20 cellular contexts compared by ENCODE assay signal in the genomic region with DNA sequence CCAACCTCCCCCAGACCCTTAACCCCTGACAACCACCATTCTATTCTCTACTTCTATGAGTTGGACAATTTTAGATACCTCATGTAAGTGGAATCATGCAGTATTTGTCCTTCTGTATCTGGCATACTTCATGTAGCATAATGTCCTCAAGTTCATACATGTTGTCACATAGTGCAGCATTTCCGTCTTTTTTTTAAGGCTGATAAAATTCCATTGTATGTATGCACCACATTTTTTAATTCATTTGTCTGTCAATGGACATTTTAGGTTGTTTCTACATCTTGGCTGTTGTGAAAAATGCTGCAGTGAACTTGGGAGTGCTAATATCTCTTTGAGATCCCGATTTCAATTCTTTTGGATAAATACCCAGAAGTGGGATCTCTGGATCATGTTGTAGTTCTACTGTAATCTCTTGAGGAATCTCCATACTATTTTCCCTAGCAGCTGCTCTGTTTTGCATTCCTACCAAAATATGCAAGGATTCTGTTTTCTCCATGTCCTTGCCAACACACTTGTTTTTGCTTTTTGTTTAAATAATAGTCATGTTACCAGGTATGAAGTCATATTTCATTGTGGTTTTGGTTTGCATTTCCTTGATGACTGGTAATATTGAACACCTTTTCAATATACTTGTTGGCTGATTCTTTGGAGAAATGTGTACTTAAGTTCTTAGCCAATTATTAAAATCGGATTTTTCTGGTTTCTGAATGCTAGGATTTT. TPM values are rescaled to one million over a fixed set of nuclear protein-coding genes. Genes with fewer than 3 reads are reported as not detected.
A peak's percentile ranks its signal among the peaks of the same experiment; 100 is the strongest.
DNase-seq lines count a peak whose midpoint lies in the region; ATAC-seq and TF ChIP-seq lines count a peak whose summit lies in the region.
"Had no signal": no experiment of that assay in that cellular context is flagged by ENCODE, and none has a peak within 500 bp of the region (broad histone marks: within the 10 kb centered on the region; RNA-seq: fewer than 3 reads in every experiment).

No MANE protein-coding gene starts in this region.

- no peak overlapping the region for H2BK20ac ChIP-seq in IMR-90 (ENCODE audit: low read depth, low read length)

- no peak overlapping the region for H4K5ac ChIP-seq in IMR-90 (ENCODE audit: low read depth, low read length)

- no peaks in the 10 kb centered on the region for H3K27me3 Mint-ChIP-seq in chondrocyte (ENCODE audit: low read depth)
- H3K27me3 Mint-ChIP-seq: activated CD8-positive, alpha-beta T cell treated with anti-CD3 and anti-CD28 coated beads for 36 hours had no signal

- H3K4me1 Mint-ChIP-seq in chondrocyte (ENCODE audit: low read depth), result peaks cover 11% of the 10 kb centered on the region
- H3K4me1 Mint-ChIP-seq: natural killer cell had no signal

- CTCF ChIA-PET in IMR-90 (lab: Yijun Ruan, JAX), result no interaction called here

- WGBS in IMR-90 (ENCODE audit: extremely low coverage in 2 of 2, insufficient read length in 1 of 2), 2 experiments, result no CpG with 5 or more reads among the region's 3 CpGs
- WGBS in mesenchymal stem cell, result no CpG with 5 or more reads among the region's 3 CpGs

- intact Hi-C loops in IMR-90 (cut with micrococcal nuclease), result no loop called here
- intact Hi-C loops in colonic mucosa (cut with DNase I), result no loop called here

- H3K23ac ChIP-seq in IMR-90 (ENCODE audit: low read depth, low read length) (no peak overlapping the region), mesenchymal stem cell (ENCODE audit: low read length in 2 of 2) (no peak overlapping the region)

- no peak for TF ChIP-seq RAD21 in IMR-90 (IDR thresholded peaks at IDR 0.05; ENCODE audit: low read length)

- no peak overlapping the region for H3K9ac ChIP-seq in IMR-90 (ENCODE audit: low read depth, low read length)
- peak overlapping the region; percentile 33 for H3K9ac ChIP-seq in mesenchymal stem cell (ENCODE audit: low read length)
- no peak overlapping the region for H3K9ac ChIP-seq in colonic mucosa (ENCODE audit: low read depth in 2 of 2, low read length in 2 of 2)

- no peak overlapping the region for H3K27ac ChIP-seq in IMR-90 (ENCODE audit: insufficient read depth, low read length)
- no peak overlapping the region for H3K27ac ChIP-seq in mesenchymal stem cell (ENCODE audit: low read length, poor library complexity, severe bottlenecking)
- H3K27ac ChIP-seq in colonic mucosa, result no peak overlapping the region
- H3K27ac ChIP-seq: left lung, RWPE1 had no signal

- H4K91ac ChIP-seq in IMR-90 (ENCODE audit: insufficient read depth, low read depth, low read length) (no peak overlapping the region), mesenchymal stem cell (ENCODE audit: low read length) (no peak overlapping the region)

- no peaks in the 10 kb centered on the region for H3K9me3 Mint-ChIP-seq in chondrocyte (ENCODE audit: low read depth)
- H3K9me3 Mint-ChIP-seq: activated CD8-positive, alpha-beta T cell treated with anti-CD3 and anti-CD28 coated beads for 36 hours; activated T-cell treated with anti-CD3 and anti-CD28 coated beads, Interleukin-2, amount 50 U/mL, for 72 hours; natural killer cell had no signal

- no peak overlapping the region for H3K4me3 Mint-ChIP-seq in chondrocyte (ENCODE audit: unreplicated experiment)
- H3K4me3 Mint-ChIP-seq: activated CD8-positive, alpha-beta T cell treated with anti-CD3 and anti-CD28 coated beads for 36 hours; activated T-cell treated with anti-CD3 and anti-CD28 coated beads, Interleukin-2, amount 50 U/mL, for 72 hours; natural killer cell had no signal

- H2AK5ac ChIP-seq in IMR-90 (ENCODE audit: low read depth, low read length) (no peak overlapping the region), mesenchymal stem cell (ENCODE audit: low read length, severe bottlenecking) (no peak overlapping the region)

- no peaks in the 10 kb centered on the region for H3K27me3 ChIP-seq in IMR-90 (ENCODE audit: control insufficient read depth, insufficient read depth, low read length)
- H3K27me3 ChIP-seq in mesenchymal stem cell (ENCODE audit: control insufficient read depth in 1 of 2, insufficient read depth in 1 of 2, low read length in 2 of 2), result no peaks in the 10 kb centered on the region
- no peaks in the 10 kb centered on the region for H3K27me3 ChIP-seq in colonic mucosa
- H3K27me3 ChIP-seq: BE2C, left lung had no signal

- H3K36me3 ChIP-seq in IMR-90 (ENCODE audit: control insufficient read depth, insufficient read depth, low read length) (peaks cover 10% of the 10 kb centered on the region), mesenchymal stem cell (ENCODE audit: control insufficient read depth in 1 of 2, insufficient read depth in 2 of 2, low read depth in 1 of 2, low read length in 2 of 2) (peaks cover 1 to 84% of the 10 kb centered on the region in 2 experiments), colonic mucosa (no peaks in the 10 kb centered on the region)
- H3K36me3 ChIP-seq: BE2C had no signal

- no peak overlapping the region for H2BK5ac ChIP-seq in IMR-90 (ENCODE audit: low read depth, low read length, poor library complexity, severe bottlenecking)
- H2BK5ac ChIP-seq in mesenchymal stem cell (ENCODE audit: low read depth, low read length, poor library complexity, severe bottlenecking), result no peak overlapping the region

- no peak overlapping the region for H2AK9ac ChIP-seq in IMR-90 (replicated peaks; ENCODE audit: low read depth, low read length, poor library complexity)

- dilution Hi-C loops in IMR-90 (cut with HindIII; ENCODE audit: low sequenced_read_pairs, unreplicated experiment), result no loop called here

- ATAC-seq in IMR-90 (ENCODE audit: low read depth) (peak; percentile 65), HG02642 (IDR thresholded peaks at IDR 0.05; ENCODE audit: poor library complexity, unreplicated experiment) (no peak)
- ATAC-seq: activated CD8-positive, alpha-beta T cell treated with anti-CD3 and anti-CD28 coated beads for 36 hours; activated T-cell treated with anti-CD3 and anti-CD28 coated beads, Interleukin-2, amount 50 U/mL, for 72 hours; esophagus mucosa; left lung; natural killer cell had no signal

- BruUV-seq in IMR-90 (replicated peaks; lab: Mats Ljungman, UMichigan), result no TSS peak

- H3K9me3 ChIP-seq in IMR-90 (ENCODE audit: control insufficient read depth, insufficient read depth, low read length), result no peaks in the 10 kb centered on the region
- H3K9me3 ChIP-seq in mesenchymal stem cell (ENCODE audit: control insufficient read depth, low read length), result no peaks in the 10 kb centered on the region
- H3K9me3 ChIP-seq in colonic mucosa, result no peaks in the 10 kb centered on the region
- H3K9me3 ChIP-seq: BE2C, left lung had no signal

- TF ChIP-seq CTCF in AG09319 (IDR thresholded peaks at IDR 0.05; ENCODE audit: low read depth, low read length) (no peak), IMR-90 (conservative IDR thresholded peaks at IDR 0.05; ENCODE audit: low read depth, low read length) (no peak), chondrocyte (IDR thresholded peaks at IDR 0.05) (no peak), colonic mucosa (IDR thresholded peaks at IDR 0.05) (no peak)

- H3K4me2 ChIP-seq in IMR-90 (ENCODE audit: low read depth, low read length) (peak overlapping the region; percentile 45; the same call in 1 of the 2 replicates), mesenchymal stem cell (ENCODE audit: low read length, poor library complexity, severe bottlenecking) (no peak overlapping the region)

- H3K18ac ChIP-seq in IMR-90 (ENCODE audit: low read depth, low read length) (peak overlapping the region; percentile 29; the same call in 1 of the 2 replicates), mesenchymal stem cell (ENCODE audit: low read depth in 1 of 2, low read length in 2 of 2) (no peak overlapping the region)

- H3K79me1 ChIP-seq in IMR-90 (ENCODE audit: low read depth in 1 of 2, low read length in 2 of 2), result no peaks in the 10 kb centered on the region
- H3K79me1 ChIP-seq in mesenchymal stem cell (replicated peaks; ENCODE audit: low read length, poor library complexity, severe bottlenecking), result no peaks in the 10 kb centered on the region

- H2AFZ ChIP-seq in IMR-90 (replicated peaks; ENCODE audit: low read length, poor library complexity) (no peak overlapping the region), mesenchymal stem cell (ENCODE audit: low read depth, low read length) (no peak overlapping the region)

- no peak for TF ChIP-seq POLR2A in IMR-90 (IDR thresholded peaks at IDR 0.05; ENCODE audit: low read depth, low read length)

- DNase-seq in AG09319 (ENCODE audit: extremely low read depth, low read depth) (peak; percentile 10), IMR-90 (peak; percentile 56), chondrocyte (ENCODE audit: low spot score) (no peak), mesenchymal stem cell (peak; percentile 45), DMS 273 (lab: John Stamatoyannopoulos, UW; ENCODE audit: unreplicated experiment) (no peak), RKO (ENCODE audit: low spot score) (no peak), colonic mucosa (no peak)
- DNase-seq: activated CD8-positive, alpha-beta T cell treated with anti-CD3 and anti-CD28 coated beads for 36 hours; activated T-cell treated with anti-CD3 and anti-CD28 coated beads, Interleukin-2, amount 50 U/mL, for 72 hours; BE2C; cortex of kidney; left lung; MM.1S; natural killer cell; NCI-H1930 had no signal

- H3K4ac ChIP-seq in IMR-90 (ENCODE audit: low read depth, low read length), result no peak overlapping the region
- H3K4ac ChIP-seq in mesenchymal stem cell (ENCODE audit: low read depth in 1 of 2, low read length in 2 of 2), result no peak overlapping the region

- H2BK120ac ChIP-seq in IMR-90 (ENCODE audit: low read depth, low read length) (no peak overlapping the region), mesenchymal stem cell (ENCODE audit: low read depth, low read length) (no peak overlapping the region)

- H3K4me3 ChIP-seq in IMR-90 (ENCODE audit: insufficient read depth, low read depth, low read length), result no peak overlapping the region
- H3K4me3 ChIP-seq in mesenchymal stem cell (ENCODE audit: insufficient read depth in 1 of 2, low read depth in 1 of 2, low read length in 2 of 2), result no peak overlapping the region
- no peak overlapping the region for H3K4me3 ChIP-seq in colonic mucosa
- H3K4me3 ChIP-seq: left lung had no signal

- in situ Hi-C loops in IMR-90 (cut with MboI; ENCODE audit: low sequenced_read_pairs), result no loop called here

- peaks cover 4% of the 10 kb centered on the region; the same call in 1 of the 2 replicates for H3K4me1 ChIP-seq in IMR-90 (ENCODE audit: control insufficient read depth, insufficient read depth, low read length)
- no peaks in the 10 kb centered on the region for H3K4me1 ChIP-seq in mesenchymal stem cell (ENCODE audit: control insufficient read depth, insufficient read depth, low read depth, low read length)
- no peaks in the 10 kb centered on the region for H3K4me1 ChIP-seq in colonic mucosa
- H3K4me1 ChIP-seq: BE2C, left lung had no signal

- H3K56ac ChIP-seq in IMR-90 (ENCODE audit: extremely low read depth, insufficient read depth, low read length), result no peak overlapping the region

- H3K36me3 Mint-ChIP-seq in chondrocyte (ENCODE audit: low read depth), result peaks cover 15% of the 10 kb centered on the region

- no peak overlapping the region for H2BK15ac ChIP-seq in IMR-90 (ENCODE audit: low read depth, low read length)
- no peak overlapping the region for H2BK15ac ChIP-seq in mesenchymal stem cell (ENCODE audit: low read depth, poor library complexity, severe bottlenecking)

- no peaks in the 10 kb centered on the region for H4K20me1 ChIP-seq in IMR-90 (ENCODE audit: insufficient read depth, low read length)

- H2BK12ac ChIP-seq in mesenchymal stem cell (ENCODE audit: low read length in 2 of 2), result no peak overlapping the region

- POLR2A ChIA-PET in IMR-90 (lab: Charles Lee; ENCODE audit: unreplicated experiment), result no interaction called here

- peak overlapping the region; percentile 60 for H3K27ac Mint-ChIP-seq in chondrocyte (ENCODE audit: unreplicated experiment)
- H3K27ac Mint-ChIP-seq: activated CD8-positive, alpha-beta T cell treated with anti-CD3 and anti-CD28 coated beads for 36 hours; activated T-cell treated with anti-CD3 and anti-CD28 coated beads, Interleukin-2, amount 50 U/mL, for 72 hours; natural killer cell had no signal

- H4K8ac ChIP-seq in IMR-90 (ENCODE audit: low read depth in 2 of 2, low read length in 2 of 2) (no peak overlapping the region), mesenchymal stem cell (ENCODE audit: low read length) (no peak overlapping the region)

- no peaks in the 10 kb centered on the region; the same call in 1 of the 2 replicates for H3K9me1 ChIP-seq in IMR-90 (ENCODE audit: insufficient read depth, low read length)

- H3K14ac ChIP-seq in IMR-90 (replicated peaks; ENCODE audit: low read depth, low read length), result no peak overlapping the region
- H3K14ac ChIP-seq in mesenchymal stem cell (ENCODE audit: low read length in 2 of 2), result no peak overlapping the region

RNA-seq across cellular contexts. Expression of a gene that starts 48.8 kb away (rescaled TPM):
- not detected in 2 replicates for total RNA-seq in IMR-90 (2012; rRNA removed)
- polyA plus RNA-seq in IMR-90 (2012; rRNA removed), result not detected in 2 replicates
- not detected in 2 replicates for polyA plus RNA-seq in IMR-90 (2012; cell fraction: cytosol; rRNA removed)
- not detected in 2 replicates for polyA plus RNA-seq in IMR-90 (2012; cell fraction: nucleus; rRNA removed; ENCODE audit: low replicate concordance)
- total RNA-seq in chondrocyte, result not detected in 3 replicates
- not detected for polyA plus RNA-seq in mesenchymal stem cell (2013, experiment 1 of 2)
- polyA plus RNA-seq in mesenchymal stem cell (2013, experiment 2 of 2), result not detected
- not detected for total RNA-seq in colonic mucosa
- total RNA-seq: activated CD8-positive, alpha-beta T cell treated with anti-CD3 and anti-CD28 coated beads for 36 hours; activated T-cell treated with anti-CD3 and anti-CD28 coated beads, Interleukin-2, amount 50 U/mL, for 72 hours; esophagus mucosa; H1; left lung; natural killer cell had no signal
- polyA plus RNA-seq: adipose tissue, H1 had no signal

Comparison
In these comparisons a context has a peak if more than half of its experiments do, and no peak if none do; other contexts are left out.
1. DNase-seq: peak in AG09319 (single experiment), IMR-90 (single experiment) and mesenchymal stem cell (single experiment); none in chondrocyte (single experiment), DMS 273 (single experiment), RKO (single experiment) and colonic mucosa (single experiment).